In the genomic region with DNA sequence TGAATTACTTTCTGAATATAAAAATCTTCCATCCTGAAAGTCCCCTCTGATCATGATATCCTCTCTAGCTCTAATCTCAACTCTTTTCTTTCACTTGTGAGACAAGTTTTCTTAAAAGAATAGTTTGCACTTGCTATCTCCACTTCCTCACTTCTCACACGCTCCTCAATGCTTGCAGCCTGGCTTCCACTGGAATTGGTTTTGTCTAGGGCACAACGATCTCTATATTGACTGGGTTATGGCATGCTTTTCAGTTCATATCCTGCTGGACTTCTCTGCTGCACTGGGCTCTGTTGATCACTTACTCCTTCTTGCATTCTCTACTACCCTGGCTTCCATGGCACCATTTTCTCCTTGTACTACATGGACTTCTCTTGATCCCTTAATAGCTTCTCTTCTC, we compare ENCODE assay signal across 1 cellular context.
TF ChIP-seq lines count a peak whose summit lies in the region.

No MANE protein-coding gene starts in this region.

TF ChIP-seq in IMR-90, 13 proteins besides CTCF, POLR2A, EP300 and RAD21:
- TF ChIP-seq BHLHE40 (IDR thresholded peaks at IDR 0.05; ENCODE audit: low read depth, low read length) (no peak), MAFK (IDR thresholded peaks at IDR 0.05; ENCODE audit: low read depth, low read length) (no peak), NFE2L2 (IDR thresholded peaks at IDR 0.05; ENCODE audit: low read depth, low read length) (no peak), FOS (IDR thresholded peaks at IDR 0.05; ENCODE audit: low read depth, low read length) (no peak), RFX5 (IDR thresholded peaks at IDR 0.05; ENCODE audit: low read depth, low read length) (no peak), SMC3 (IDR thresholded peaks at IDR 0.05; ENCODE audit: low read depth, low read length) (no peak), ELK1 (IDR thresholded peaks at IDR 0.05; ENCODE audit: borderline replicate concordance, low read depth, low read length) (no peak), RCOR1 (IDR thresholded peaks at IDR 0.05; ENCODE audit: insufficient replicate concordance, low read length) (no peak), MXI1 (IDR thresholded peaks at IDR 0.05; ENCODE audit: borderline replicate concordance, low read depth, low read length) (no peak), CEBPB (IDR thresholded peaks at IDR 0.05; ENCODE audit: low read depth, low read length) (no peak)
- TF ChIP-seq, protein P1, sequence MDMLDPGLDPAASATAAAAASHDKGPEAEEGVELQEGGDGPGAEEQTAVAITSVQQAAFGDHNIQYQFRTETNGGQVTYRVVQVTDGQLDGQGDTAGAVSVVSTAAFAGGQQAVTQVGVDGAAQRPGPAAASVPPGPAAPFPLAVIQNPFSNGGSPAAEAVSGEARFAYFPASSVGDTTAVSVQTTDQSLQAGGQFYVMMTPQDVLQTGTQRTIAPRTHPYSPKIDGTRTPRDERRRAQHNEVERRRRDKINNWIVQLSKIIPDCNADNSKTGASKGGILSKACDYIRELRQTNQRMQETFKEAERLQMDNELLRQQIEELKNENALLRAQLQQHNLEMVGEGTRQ (IDR thresholded peaks at IDR 0.05; ENCODE audit: low read depth, low read length), result no peak
